1 cellular context compared by ENCODE assay signal in the genomic region with DNA sequence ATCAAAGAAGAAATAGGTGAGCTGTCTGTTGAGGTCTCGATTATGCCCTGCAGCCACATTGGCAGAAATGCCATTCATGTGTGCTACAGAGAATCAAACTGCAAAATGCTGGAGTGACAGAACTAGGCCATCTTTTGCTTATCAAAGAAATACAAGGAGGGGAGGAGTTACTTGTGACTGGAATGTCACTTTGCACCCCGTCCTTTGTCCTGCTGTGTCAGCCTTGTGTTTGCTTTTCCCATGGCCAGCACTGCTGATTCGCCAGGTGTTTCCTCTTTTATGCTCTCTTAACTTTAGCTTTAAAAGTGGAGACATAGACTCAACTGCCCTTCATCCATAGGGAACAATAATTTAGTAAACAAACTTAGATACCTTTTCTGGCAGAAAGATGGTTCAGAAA.
TF ChIP-seq lines count a peak whose summit lies in the region.

No MANE protein-coding gene starts in this region.

TF ChIP-seq in endothelial cell of umbilical vein, 7 proteins besides CTCF, POLR2A, EP300 and RAD21 (continued from another document):
- TF ChIP-seq MYC (IDR thresholded peaks at IDR 0.05; ENCODE audit: low read depth, low read length) (no peak), FOS (IDR thresholded peaks at IDR 0.05; ENCODE audit: borderline replicate concordance, insufficient read depth, low read length) (no peak), EZH2 (IDR thresholded peaks at IDR 0.05; ENCODE audit: borderline replicate concordance, low read depth, low read length, severe bottlenecking) (no peak)
TF ChIP-seq in endothelial cell of umbilical vein: peak in this region for 0.
